In the genomic region with DNA sequence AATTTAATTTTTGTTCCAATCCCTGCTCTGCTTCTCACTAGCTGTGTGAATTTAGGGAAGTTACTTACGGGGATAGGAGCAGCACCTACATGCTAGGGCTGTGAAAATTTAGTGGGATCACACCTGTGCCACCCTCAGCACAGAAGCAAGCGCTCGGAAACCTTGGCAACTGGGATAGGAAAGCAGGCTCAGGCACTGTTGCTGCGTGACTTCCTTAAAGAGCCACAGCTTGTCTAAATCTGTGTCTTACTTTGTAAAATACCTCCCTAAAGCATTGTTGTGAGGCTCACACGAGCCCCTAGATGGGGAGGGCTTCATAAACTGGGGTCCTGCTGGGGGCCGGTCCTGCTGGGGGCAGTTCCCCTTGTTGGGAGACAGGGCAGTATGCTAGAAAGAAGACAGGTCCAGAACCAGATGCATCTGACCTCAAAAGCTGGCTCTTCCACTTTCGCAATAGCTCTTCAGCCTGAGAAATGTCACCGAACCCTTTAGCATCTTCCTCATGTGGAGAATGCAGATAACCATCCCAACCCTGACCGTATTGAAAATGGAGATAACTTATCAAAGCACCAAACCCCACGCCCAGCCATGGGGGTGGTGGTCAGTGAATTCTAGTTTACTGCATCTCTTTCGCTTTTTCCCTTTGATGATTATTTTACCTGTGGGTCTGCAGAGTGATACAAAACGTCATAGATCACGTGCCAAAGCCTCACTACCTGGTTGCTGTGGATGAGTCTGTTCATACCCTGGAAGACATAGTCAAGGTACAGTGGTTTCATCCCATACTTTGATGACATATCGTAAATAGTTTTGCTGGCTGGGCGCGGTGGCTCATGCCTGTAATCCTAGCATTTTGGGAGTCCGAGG, we compare ENCODE assay signal across 1 cellular context.
A peak's percentile ranks its signal among the peaks of the same experiment; 100 is the strongest.
TF ChIP-seq lines count a peak whose summit lies in the region.

No MANE protein-coding gene starts in this region.

TF ChIP-seq in K562, 482 proteins besides CTCF, POLR2A, EP300 and RAD21 (continued from another document):
- TF ChIP-seq KLF6 (CRISPR knock-in tag; IDR thresholded peaks at IDR 0.05; ENCODE audit: borderline replicate concordance) = no peak
- TF ChIP-seq, protein P1, sequence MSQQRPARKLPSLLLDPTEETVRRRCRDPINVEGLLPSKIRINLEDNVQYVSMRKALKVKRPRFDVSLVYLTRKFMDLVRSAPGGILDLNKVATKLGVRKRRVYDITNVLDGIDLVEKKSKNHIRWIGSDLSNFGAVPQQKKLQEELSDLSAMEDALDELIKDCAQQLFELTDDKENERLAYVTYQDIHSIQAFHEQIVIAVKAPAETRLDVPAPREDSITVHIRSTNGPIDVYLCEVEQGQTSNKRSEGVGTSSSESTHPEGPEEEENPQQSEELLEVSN (IDR thresholded peaks at IDR 0.05; ENCODE audit: borderline replicate concordance in 1 of 2, extremely low read depth in 1 of 2, insufficient read depth in 1 of 2, insufficient read length in 1 of 2, low read depth in 1 of 2, low read length in 1 of 2, poor library complexity in 1 of 2, severe bottlenecking in 1 of 2) = no peak
- peak; percentile 47 for TF ChIP-seq KLF16 (IDR thresholded peaks at IDR 0.05)
- no peak for TF ChIP-seq NFRKB (IDR thresholded peaks at IDR 0.05; ENCODE audit: low read depth)
- TF ChIP-seq, protein P2, sequence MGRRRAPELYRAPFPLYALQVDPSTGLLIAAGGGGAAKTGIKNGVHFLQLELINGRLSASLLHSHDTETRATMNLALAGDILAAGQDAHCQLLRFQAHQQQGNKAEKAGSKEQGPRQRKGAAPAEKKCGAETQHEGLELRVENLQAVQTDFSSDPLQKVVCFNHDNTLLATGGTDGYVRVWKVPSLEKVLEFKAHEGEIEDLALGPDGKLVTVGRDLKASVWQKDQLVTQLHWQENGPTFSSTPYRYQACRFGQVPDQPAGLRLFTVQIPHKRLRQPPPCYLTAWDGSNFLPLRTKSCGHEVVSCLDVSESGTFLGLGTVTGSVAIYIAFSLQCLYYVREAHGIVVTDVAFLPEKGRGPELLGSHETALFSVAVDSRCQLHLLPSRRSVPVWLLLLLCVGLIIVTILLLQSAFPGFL (CRISPR knock-in tag; IDR thresholded peaks at IDR 0.05) = no peak
- TF ChIP-seq, protein P3, sequence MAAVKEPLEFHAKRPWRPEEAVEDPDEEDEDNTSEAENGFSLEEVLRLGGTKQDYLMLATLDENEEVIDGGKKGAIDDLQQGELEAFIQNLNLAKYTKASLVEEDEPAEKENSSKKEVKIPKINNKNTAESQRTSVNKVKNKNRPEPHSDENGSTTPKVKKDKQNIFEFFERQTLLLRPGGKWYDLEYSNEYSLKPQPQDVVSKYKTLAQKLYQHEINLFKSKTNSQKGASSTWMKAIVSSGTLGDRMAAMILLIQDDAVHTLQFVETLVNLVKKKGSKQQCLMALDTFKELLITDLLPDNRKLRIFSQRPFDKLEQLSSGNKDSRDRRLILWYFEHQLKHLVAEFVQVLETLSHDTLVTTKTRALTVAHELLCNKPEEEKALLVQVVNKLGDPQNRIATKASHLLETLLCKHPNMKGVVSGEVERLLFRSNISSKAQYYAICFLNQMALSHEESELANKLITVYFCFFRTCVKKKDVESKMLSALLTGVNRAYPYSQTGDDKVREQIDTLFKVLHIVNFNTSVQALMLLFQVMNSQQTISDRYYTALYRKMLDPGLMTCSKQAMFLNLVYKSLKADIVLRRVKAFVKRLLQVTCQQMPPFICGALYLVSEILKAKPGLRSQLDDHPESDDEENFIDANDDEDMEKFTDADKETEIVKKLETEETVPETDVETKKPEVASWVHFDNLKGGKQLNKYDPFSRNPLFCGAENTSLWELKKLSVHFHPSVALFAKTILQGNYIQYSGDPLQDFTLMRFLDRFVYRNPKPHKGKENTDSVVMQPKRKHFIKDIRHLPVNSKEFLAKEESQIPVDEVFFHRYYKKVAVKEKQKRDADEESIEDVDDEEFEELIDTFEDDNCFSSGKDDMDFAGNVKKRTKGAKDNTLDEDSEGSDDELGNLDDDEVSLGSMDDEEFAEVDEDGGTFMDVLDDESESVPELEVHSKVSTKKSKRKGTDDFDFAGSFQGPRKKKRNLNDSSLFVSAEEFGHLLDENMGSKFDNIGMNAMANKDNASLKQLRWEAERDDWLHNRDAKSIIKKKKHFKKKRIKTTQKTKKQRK (IDR thresholded peaks at IDR 0.05; ENCODE audit: borderline replicate concordance, low read depth, low read length) = no peak
- peak; percentile 73 for TF ChIP-seq CBFA2T3 (IDR thresholded peaks at IDR 0.05)
- TF ChIP-seq TCF7L2 (IDR thresholded peaks at IDR 0.05; ENCODE audit: low read depth, low read length) = no peak
- TF ChIP-seq ZBTB17 (CRISPR knock-in tag; IDR thresholded peaks at IDR 0.05) = no peak
- TF ChIP-seq, protein P4, sequence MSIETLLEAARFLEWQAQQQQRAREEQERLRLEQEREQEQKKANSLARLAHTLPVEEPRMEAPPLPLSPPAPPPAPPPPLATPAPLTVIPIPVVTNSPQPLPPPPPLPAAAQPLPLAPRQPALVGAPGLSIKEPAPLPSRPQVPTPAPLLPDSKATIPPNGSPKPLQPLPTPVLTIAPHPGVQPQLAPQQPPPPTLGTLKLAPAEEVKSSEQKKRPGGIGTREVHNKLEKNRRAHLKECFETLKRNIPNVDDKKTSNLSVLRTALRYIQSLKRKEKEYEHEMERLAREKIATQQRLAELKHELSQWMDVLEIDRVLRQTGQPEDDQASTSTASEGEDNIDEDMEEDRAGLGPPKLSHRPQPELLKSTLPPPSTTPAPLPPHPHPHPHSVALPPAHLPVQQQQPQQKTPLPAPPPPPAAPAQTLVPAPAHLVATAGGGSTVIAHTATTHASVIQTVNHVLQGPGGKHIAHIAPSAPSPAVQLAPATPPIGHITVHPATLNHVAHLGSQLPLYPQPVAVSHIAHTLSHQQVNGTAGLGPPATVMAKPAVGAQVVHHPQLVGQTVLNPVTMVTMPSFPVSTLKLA (conservative IDR thresholded peaks at IDR 0.05) = no peak
- no peak for TF ChIP-seq SETDB1 (IDR thresholded peaks at IDR 0.05; ENCODE audit: low read length)
- no peak for TF ChIP-seq NFYB (IDR thresholded peaks at IDR 0.05; ENCODE audit: extremely low read depth, insufficient read length)
- TF ChIP-seq XRCC5 (IDR thresholded peaks at IDR 0.05; ENCODE audit: low read depth, low read length) = no peak
- TF ChIP-seq CTBP1 (IDR thresholded peaks at IDR 0.05; ENCODE audit: borderline replicate concordance) = peak; percentile 87; the same call in 1 of the 2 replicates
- TF ChIP-seq ARHGAP35 (IDR thresholded peaks at IDR 0.05; ENCODE audit: partially characterized antibody) = no peak
- TF ChIP-seq NFE2 (IDR thresholded peaks at IDR 0.05; ENCODE audit: low read depth) = no peak
- TF ChIP-seq HNRNPK (IDR thresholded peaks at IDR 0.05; ENCODE audit: low read depth, low read length, poor library complexity, severe bottlenecking) = no peak
